ENCODE assay signal across 10 cellular contexts in the genomic region with DNA sequence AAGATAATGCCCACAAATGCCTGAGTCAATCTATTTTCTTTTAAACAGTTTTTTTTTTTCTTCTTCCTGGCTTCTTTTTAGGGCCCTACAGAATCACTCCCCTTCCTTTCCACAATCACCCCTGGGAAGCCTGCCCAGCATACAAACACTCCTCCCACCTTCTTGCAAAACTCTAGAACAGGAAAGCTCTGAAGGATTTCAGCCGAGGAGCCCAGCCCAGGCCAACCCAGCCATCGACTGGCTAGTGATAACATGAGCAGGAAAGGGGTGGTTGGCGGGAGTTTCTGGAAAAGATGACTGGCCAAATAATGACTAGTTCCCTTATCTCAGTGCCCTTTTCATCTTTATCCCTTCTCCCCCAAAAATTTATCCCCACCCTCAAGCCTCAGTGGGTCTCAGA.
DNase-seq lines count a peak whose midpoint lies in the region; ATAC-seq and TF ChIP-seq lines count a peak whose summit lies in the region.
"Had no signal": no experiment of that assay in that cellular context is flagged by ENCODE, and none has a peak within 500 bp of the region (broad histone marks: within the 10 kb centered on the region; RNA-seq: fewer than 3 reads in every experiment).

No MANE protein-coding gene starts in this region.

- H3K4me3 ChIP-seq in colonic mucosa: no peak overlapping the region
- H3K4me3 ChIP-seq in lung: no peak overlapping the region
- no peak overlapping the region for H3K4me3 ChIP-seq in tibial artery

- intact Hi-C loops in colonic mucosa (cut with DNase I): no loop called here
- intact Hi-C loops in tibial artery (cut with DNase I; ENCODE audit: low total_unique reads): no loop called here

- WGBS in lung, 2 donors: 8 to 12% methylated on average over 3 of the region's 3 CpGs

- H3K36me3 ChIP-seq in colonic mucosa: no peaks in the 10 kb centered on the region
- H3K36me3 ChIP-seq in lung (ENCODE audit: control insufficient read depth in 2 of 2, insufficient read depth in 2 of 2, low read length in 2 of 2): peaks cover 0 to 2% of the 10 kb centered on the region in 2 donors
- no peaks in the 10 kb centered on the region for H3K36me3 ChIP-seq in tibial artery

- ATAC-seq in lung (ENCODE audit: insufficient read depth, low FRiP score): peak; percentile 89
- no peak for ATAC-seq in GM19351 (IDR thresholded peaks at IDR 0.05; ENCODE audit: unreplicated experiment)
- ATAC-seq: T-helper 17 cell had no signal

- H3K9ac ChIP-seq in colonic mucosa (ENCODE audit: low read depth in 2 of 2, low read length in 2 of 2): peak overlapping the region in 1 of 2 donors; percentile 13

- DNase-seq in LHCN-M2 (ENCODE audit: low read depth) (peak; percentile 48), colonic mucosa (peak; percentile 84), lung (ENCODE audit: low spot score) (peak; percentile 87), tibial artery (peak; percentile 92), SIG-M5 treated with dmso at 0.1 percent for 504 hours (lab: John Stamatoyannopoulos, UW; ENCODE audit: unreplicated experiment) (no peak), NCI-H510A treated with DMSO at 0.1 percent for 48 hours (lab: John Stamatoyannopoulos, UW) (no peak)
- no peak for DNase-seq in NK-92 treated with Interleukin-12 subunit alpha and Interleukin-12 subunit beta, amount 100 ng/mL, for 24 hours (lab: John Stamatoyannopoulos, UW)
- DNase-seq: MM.1S, T-helper 17 cell had no signal

- H3K27me3 ChIP-seq in colonic mucosa (no peaks in the 10 kb centered on the region), lung (ENCODE audit: control insufficient read depth, insufficient read depth) (no peaks in the 10 kb centered on the region), tibial artery (no peaks in the 10 kb centered on the region)

- H3K9me3 ChIP-seq in colonic mucosa (no peaks in the 10 kb centered on the region), lung (ENCODE audit: control insufficient read depth in 2 of 2, insufficient read depth in 1 of 2, low read length in 1 of 2) (no peaks in the 10 kb centered on the region), tibial artery (no peaks in the 10 kb centered on the region)

- H3K27ac ChIP-seq in colonic mucosa (peak overlapping the region; percentile 2), lung (ENCODE audit: low read depth in 1 of 2, low read length in 1 of 2) (peak overlapping the region in 1 of 2 donors; percentile 39), tibial artery (peak overlapping the region; percentile 56 to 71)

- no peak for TF ChIP-seq CTCF in colonic mucosa (IDR thresholded peaks at IDR 0.05)
- TF ChIP-seq CTCF in lung (IDR thresholded peaks at IDR 0.05; ENCODE audit: control extremely low read depth, extremely low read depth): no peak
- TF ChIP-seq CTCF in tibial artery (IDR thresholded peaks at IDR 0.05): no peak

- H3K4me1 ChIP-seq in colonic mucosa (no peaks in the 10 kb centered on the region), lung (ENCODE audit: control insufficient read depth in 2 of 2, insufficient read depth in 2 of 2, low read length in 2 of 2) (peaks cover 6 to 17% of the 10 kb centered on the region in 2 donors), tibial artery (peaks cover 0 to 42% (median 12%) of the 10 kb centered on the region in 4 donors)

Comparison
In these comparisons a context has a peak if more than half of its experiments do, and no peak if none do; other contexts are left out.
1. DNase-seq: peak in LHCN-M2 (single experiment), colonic mucosa (single experiment), lung (single experiment) and tibial artery (2 of 2); none in SIG-M5 treated with dmso at 0.1 percent for 504 hours (single experiment), NK-92 treated with Interleukin-12 subunit alpha and Interleukin-12 subunit beta, amount 100 ng/mL, for 24 hours (single experiment) and NCI-H510A treated with DMSO at 0.1 percent for 48 hours (single experiment).